ENCODE assay signal across 1 cellular context in the genomic region with DNA sequence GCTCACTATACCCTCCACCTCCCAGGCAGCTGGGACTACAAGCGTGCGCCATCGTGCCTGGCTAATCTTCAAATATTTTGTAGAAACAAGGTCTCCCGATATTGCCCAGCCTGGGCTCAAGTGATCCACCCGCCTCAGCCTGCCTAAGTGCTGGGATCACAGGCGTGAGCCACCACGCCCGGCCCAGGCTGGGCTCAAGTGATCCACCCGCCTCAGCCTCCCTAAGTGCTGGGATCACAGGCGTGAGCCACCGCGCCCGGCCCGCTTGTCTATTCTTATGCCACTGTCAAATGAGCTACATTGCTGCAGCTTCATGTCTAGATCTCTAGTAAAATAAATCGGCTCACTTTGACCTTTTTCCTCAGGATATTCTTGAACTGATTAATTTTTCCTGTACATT.
TF ChIP-seq lines count a peak whose summit lies in the region.

No MANE protein-coding gene starts in this region.

TF ChIP-seq in IMR-90, 13 proteins besides CTCF, POLR2A, EP300 and RAD21:
- TF ChIP-seq CHD1 (IDR thresholded peaks at IDR 0.05; ENCODE audit: low read depth, low read length) (no peak), RCOR1 (IDR thresholded peaks at IDR 0.05; ENCODE audit: insufficient replicate concordance, low read length) (no peak), NFE2L2 (IDR thresholded peaks at IDR 0.05; ENCODE audit: low read depth, low read length) (no peak), RFX5 (IDR thresholded peaks at IDR 0.05; ENCODE audit: low read depth, low read length) (no peak)
